Comparison of ENCODE assay signal across 15 cellular contexts in genomic region chr10:87826653-87827052, GRCh38. TPM values are rescaled to one million over a fixed set of nuclear protein-coding genes. Genes with fewer than 3 reads are reported as not detected.
DNase-seq lines count a peak whose midpoint lies in the region; ATAC-seq, FAIRE-seq and TF ChIP-seq lines count a peak whose summit lies in the region.
"Had no signal": no experiment of that assay in that cellular context is flagged by ENCODE, and none has a peak within 500 bp of the region (broad histone marks: within the 10 kb centered on the region; RNA-seq: fewer than 3 reads in every experiment).

No MANE protein-coding gene starts in this region.

- H3K4ac ChIP-seq in IMR-90 (ENCODE audit: low read depth, low read length): no peak overlapping the region

- H4K8ac ChIP-seq in IMR-90 (ENCODE audit: low read depth in 2 of 2, low read length in 2 of 2): no peak overlapping the region

- intact Hi-C loops in HepG2 (cut with micrococcal nuclease; ENCODE audit: unreplicated experiment): no loop called here
- intact Hi-C loops in right lobe of liver (cut with DNase I): no loop called here
- intact Hi-C loops in IMR-90 (cut with micrococcal nuclease): no loop called here
- intact Hi-C loops in Caco-2 (cut with micrococcal nuclease; ENCODE audit: unreplicated experiment): no loop called here

- in situ Hi-C loops in HepG2 (cut with HindIII; ENCODE audit: extremely low pct_ligation_motif_present, low pct_unique_long_range_greater_than_20kb): no loop called here
- in situ Hi-C loops in IMR-90 (cut with MboI; ENCODE audit: low sequenced_read_pairs): no loop called here

- H3K36me3 ChIP-seq in HepG2 (replicated peaks in 1 of 2; ENCODE audit: control insufficient read depth in 1 of 2, insufficient read depth in 2 of 2, low read length in 2 of 2): no peaks in the 10 kb centered on the region
- H3K36me3 ChIP-seq in right lobe of liver: no peaks in the 10 kb centered on the region
- H3K36me3 ChIP-seq in IMR-90 (ENCODE audit: control insufficient read depth, insufficient read depth, low read length): no peaks in the 10 kb centered on the region
- H3K36me3 ChIP-seq in Caco-2 (ENCODE audit: control insufficient read depth, insufficient read depth, low read length): no peaks in the 10 kb centered on the region

- no peaks in the 10 kb centered on the region for H3K79me2 ChIP-seq in HepG2 (ENCODE audit: insufficient read depth, low read length)

- H2AK5ac ChIP-seq in IMR-90 (ENCODE audit: low read depth, low read length): no peak overlapping the region

- no peak overlapping the region for H2AFZ ChIP-seq in HepG2 (ENCODE audit: low read length)
- no peak overlapping the region for H2AFZ ChIP-seq in IMR-90 (replicated peaks; ENCODE audit: low read length, poor library complexity)

- DNase-seq in HepG2 (ENCODE audit: low spot score) (no peak), right lobe of liver (no peak), IMR-90 (no peak), Caco-2 (no peak), middle frontal gyrus (ENCODE audit: extremely low spot score, low spot score) (no peak)
- no peak for DNase-seq in central memory CD8-positive, alpha-beta T cell (ENCODE audit: low spot score in 2 of 2)
- no peak for DNase-seq in activated CD4-positive, alpha-beta T cell treated with anti-CD3 and anti-CD28 coated beads, Interleukin-2, amount 50 U/mL, for 4 hours
- DNase-seq in activated CD4-positive, alpha-beta T cell treated with anti-CD3 and anti-CD28 coated beads, Interleukin-2, amount 10 ng/mL, durations not matched to agents 7 days and 5 days: no peak
- DNase-seq: C1 segment of cervical spinal cord, DMS79, GOT3, HCEC 1CT, HFFc6 had no signal

- H3K27ac ChIP-seq in HepG2 (ENCODE audit: extremely low read length, insufficient read depth, low read length) (no peak overlapping the region), right lobe of liver (no peak overlapping the region), IMR-90 (ENCODE audit: insufficient read depth, low read length) (no peak overlapping the region)

- no peaks in the 10 kb centered on the region for H3K9me1 ChIP-seq in IMR-90 (ENCODE audit: insufficient read depth, low read length)

- no peaks in the 10 kb centered on the region for H3K36me3 Mint-ChIP-seq in central memory CD8-positive, alpha-beta T cell (ENCODE audit: insufficient read depth)
- peaks cover 3% of the 10 kb centered on the region for H3K36me3 Mint-ChIP-seq in activated CD4-positive, alpha-beta T cell treated with anti-CD3 and anti-CD28 coated beads, Interleukin-2, amount 10 ng/mL, durations not matched to agents 7 days and 5 days (ENCODE audit: low read depth)
- no peaks in the 10 kb centered on the region for H3K36me3 Mint-ChIP-seq in Caco-2 (ENCODE audit: insufficient read depth, unreplicated experiment)

- H2BK120ac ChIP-seq in IMR-90 (ENCODE audit: low read depth, low read length): no peak overlapping the region

- no peak overlapping the region for H3K4me2 ChIP-seq in HepG2 (ENCODE audit: low read depth, low read length)
- H3K4me2 ChIP-seq in IMR-90 (ENCODE audit: low read depth, low read length): no peak overlapping the region

- no TSS peak for BruUV-seq in HepG2 (replicated peaks; lab: Mats Ljungman, UMichigan)
- no TSS peak for BruUV-seq in IMR-90 (replicated peaks; lab: Mats Ljungman, UMichigan)
- no TSS peak for BruUV-seq in Caco-2 (replicated peaks; lab: Mats Ljungman, UMichigan)

- H3K4me3 ChIP-seq in HepG2 (replicated peaks in 1 of 3; ENCODE audit: insufficient read depth in 1 of 3, low read depth in 2 of 3, low read length in 3 of 3): no peak overlapping the region
- H3K4me3 ChIP-seq in right lobe of liver: no peak overlapping the region
- H3K4me3 ChIP-seq in IMR-90 (ENCODE audit: insufficient read depth, low read depth, low read length): no peak overlapping the region
- no peak overlapping the region for H3K4me3 ChIP-seq in Caco-2 (ENCODE audit: low read depth, low read length)

- no peak overlapping the region for H3K4me3 Mint-ChIP-seq in central memory CD8-positive, alpha-beta T cell
- no peak overlapping the region for H3K4me3 Mint-ChIP-seq in activated CD4-positive, alpha-beta T cell treated with anti-CD3 and anti-CD28 coated beads, Interleukin-2, amount 10 ng/mL, durations not matched to agents 7 days and 5 days
- H3K4me3 Mint-ChIP-seq in Caco-2 (ENCODE audit: unreplicated experiment): no peak overlapping the region
- H3K4me3 Mint-ChIP-seq: B cell, HFFc6 had no signal

- H3K27ac Mint-ChIP-seq in central memory CD8-positive, alpha-beta T cell (ENCODE audit: low read depth): peak overlapping the region; percentile 57
- H3K27ac Mint-ChIP-seq in activated CD4-positive, alpha-beta T cell treated with anti-CD3 and anti-CD28 coated beads, Interleukin-2, amount 10 ng/mL, durations not matched to agents 7 days and 5 days: no peak overlapping the region
- no peak overlapping the region for H3K27ac Mint-ChIP-seq in Caco-2 (ENCODE audit: unreplicated experiment)
- H3K27ac Mint-ChIP-seq: B cell, HFFc6 had no signal

- no peak for FAIRE-seq in HepG2 (lab: Jason Lieb, UNC)
- FAIRE-seq: GM12891 had no signal

- no peak for ATAC-seq in HepG2
- no peak for ATAC-seq in right lobe of liver
- no peak for ATAC-seq in IMR-90 (ENCODE audit: low read depth)
- ATAC-seq in central memory CD8-positive, alpha-beta T cell (replicated peaks; ENCODE audit: extremely low read depth, poor library complexity, severe bottlenecking): no peak

- no peak overlapping the region for H3K56ac ChIP-seq in IMR-90 (ENCODE audit: extremely low read depth, insufficient read depth, low read length)

- no peaks in the 10 kb centered on the region for H3K79me1 ChIP-seq in IMR-90 (ENCODE audit: low read depth in 1 of 2, low read length in 2 of 2)

- H3K9ac ChIP-seq in HepG2 (ENCODE audit: insufficient read depth, low read depth, low read length) (no peak overlapping the region), IMR-90 (ENCODE audit: low read depth, low read length) (no peak overlapping the region)

- H3K23ac ChIP-seq in IMR-90 (ENCODE audit: low read depth, low read length): no peak overlapping the region

- no peak for TF ChIP-seq CTCF in HepG2 (CRISPR knock-in tag; IDR thresholded peaks at IDR 0.05)
- no peak for TF ChIP-seq CTCF in right lobe of liver (IDR thresholded peaks at IDR 0.05)
- no peak for TF ChIP-seq CTCF in IMR-90 (conservative IDR thresholded peaks at IDR 0.05; ENCODE audit: low read depth, low read length)
- TF ChIP-seq CTCF in Caco-2 (IDR thresholded peaks at IDR 0.05; ENCODE audit: insufficient read depth in 1 of 2, low read depth in 1 of 2, low read length in 1 of 2, severe bottlenecking in 1 of 2, unreplicated experiment in 1 of 2): no peak

- H4K20me1 ChIP-seq in HepG2 (ENCODE audit: insufficient read depth, low read length) (no peaks in the 10 kb centered on the region), IMR-90 (ENCODE audit: insufficient read depth, low read length) (no peaks in the 10 kb centered on the region)

- no peak overlapping the region for H4K91ac ChIP-seq in IMR-90 (ENCODE audit: insufficient read depth, low read depth, low read length)

- H3K4me1 ChIP-seq in HepG2 (ENCODE audit: insufficient read depth, low read length) (no peaks in the 10 kb centered on the region), right lobe of liver (no peaks in the 10 kb centered on the region), IMR-90 (ENCODE audit: control insufficient read depth, insufficient read depth, low read length) (no peaks in the 10 kb centered on the region), Caco-2 (peaks cover 5% of the 10 kb centered on the region; the same call in 1 of the 2 replicates)

- CTCF ChIA-PET in HepG2 (lab: Yijun Ruan, JAX; ENCODE audit: low intra/inter-chr PET ratio, low total read pairs) (no interaction called here), IMR-90 (lab: Yijun Ruan, JAX) (no interaction called here), Caco-2 (lab: Charles Lee) (no interaction called here)
- CTCF ChIA-PET in activated CD4-positive, alpha-beta T cell treated with anti-CD3 and anti-CD28 coated beads, Interleukin-2, amount 10 ng/mL, durations not matched to agents 7 days and 5 days (lab: Charles Lee): interaction anchor here (1.0 to 1.2 kb wide), 2 partner anchors 12 to 19 kb away, joined by 3 read pairs; no protein-coding TSS in a partner anchor

- no peaks in the 10 kb centered on the region for H3K9me3 Mint-ChIP-seq in central memory CD8-positive, alpha-beta T cell
- H3K9me3 Mint-ChIP-seq in activated CD4-positive, alpha-beta T cell treated with anti-CD3 and anti-CD28 coated beads, Interleukin-2, amount 10 ng/mL, durations not matched to agents 7 days and 5 days: no peaks in the 10 kb centered on the region
- no peaks in the 10 kb centered on the region for H3K9me3 Mint-ChIP-seq in Caco-2 (ENCODE audit: unreplicated experiment)
- H3K9me3 Mint-ChIP-seq: HFFc6 had no signal

- no peak for TF ChIP-seq EP300 in HepG2 (IDR thresholded peaks at IDR 0.05; ENCODE audit: low read depth in 2 of 2, low read length in 2 of 2)
- TF ChIP-seq EP300 in HepG2 (CRISPR knock-in tag; IDR thresholded peaks at IDR 0.05; ENCODE audit: borderline replicate concordance): no peak

- peaks cover 35% of the 10 kb centered on the region for H3K4me1 Mint-ChIP-seq in central memory CD8-positive, alpha-beta T cell
- H3K4me1 Mint-ChIP-seq in activated CD4-positive, alpha-beta T cell treated with anti-CD3 and anti-CD28 coated beads, Interleukin-2, amount 10 ng/mL, durations not matched to agents 7 days and 5 days: peaks cover 14% of the 10 kb centered on the region
- no peaks in the 10 kb centered on the region for H3K4me1 Mint-ChIP-seq in Caco-2 (ENCODE audit: low read depth, unreplicated experiment)
- H3K4me1 Mint-ChIP-seq: B cell had no signal

- POLR2A ChIA-PET in HepG2 (lab: Yijun Ruan, JAX) (no interaction called here), IMR-90 (lab: Charles Lee; ENCODE audit: unreplicated experiment) (no interaction called here), Caco-2 (lab: Charles Lee) (no interaction called here)
- POLR2A ChIA-PET in activated CD4-positive, alpha-beta T cell treated with anti-CD3 and anti-CD28 coated beads, Interleukin-2, amount 10 ng/mL, durations not matched to agents 7 days and 5 days (lab: Charles Lee): no interaction called here

- H2BK5ac ChIP-seq in IMR-90 (ENCODE audit: low read depth, low read length, poor library complexity, severe bottlenecking): no peak overlapping the region

- H3K9me3 ChIP-seq in HepG2 (ENCODE audit: low read length) (no peaks in the 10 kb centered on the region), right lobe of liver (no peaks in the 10 kb centered on the region), IMR-90 (ENCODE audit: control insufficient read depth, insufficient read depth, low read length) (no peaks in the 10 kb centered on the region), Caco-2 (no peaks in the 10 kb centered on the region)

- H2AK9ac ChIP-seq in IMR-90 (replicated peaks; ENCODE audit: low read depth, low read length, poor library complexity): no peak overlapping the region

- no peak overlapping the region for H2BK20ac ChIP-seq in IMR-90 (ENCODE audit: low read depth, low read length)

- H3K14ac ChIP-seq in IMR-90 (replicated peaks; ENCODE audit: low read depth, low read length): no peak overlapping the region

- H3K27me3 Mint-ChIP-seq in central memory CD8-positive, alpha-beta T cell: no peaks in the 10 kb centered on the region
- peaks cover 2% of the 10 kb centered on the region for H3K27me3 Mint-ChIP-seq in activated CD4-positive, alpha-beta T cell treated with anti-CD3 and anti-CD28 coated beads, Interleukin-2, amount 10 ng/mL, durations not matched to agents 7 days and 5 days
- H3K27me3 Mint-ChIP-seq in Caco-2 (ENCODE audit: insufficient read depth, unreplicated experiment): no peaks in the 10 kb centered on the region
- H3K27me3 Mint-ChIP-seq: B cell had no signal

- no peak overlapping the region for H2BK15ac ChIP-seq in IMR-90 (ENCODE audit: low read depth, low read length)

- H3K27me3 ChIP-seq in HepG2 (ENCODE audit: control insufficient read depth in 1 of 2, insufficient read depth in 2 of 2, low read length in 2 of 2): no peaks in the 10 kb centered on the region
- no peaks in the 10 kb centered on the region for H3K27me3 ChIP-seq in right lobe of liver
- H3K27me3 ChIP-seq in IMR-90 (ENCODE audit: control insufficient read depth, insufficient read depth, low read length): no peaks in the 10 kb centered on the region
- H3K27me3 ChIP-seq in Caco-2 (replicated peaks; ENCODE audit: control insufficient read depth, insufficient read depth, low read length): no peaks in the 10 kb centered on the region

- TF ChIP-seq RAD21 in HepG2 (CRISPR knock-in tag; IDR thresholded peaks at IDR 0.05) (no peak), IMR-90 (IDR thresholded peaks at IDR 0.05; ENCODE audit: low read length) (no peak)

- no peak overlapping the region for H3K18ac ChIP-seq in IMR-90 (ENCODE audit: low read depth, low read length)

- no peak overlapping the region for H4K5ac ChIP-seq in IMR-90 (ENCODE audit: low read depth, low read length)

- dilution Hi-C loops in IMR-90 (cut with HindIII; ENCODE audit: low sequenced_read_pairs, unreplicated experiment): no loop called here

- no peak for TF ChIP-seq POLR2A in HepG2 (IDR thresholded peaks at IDR 0.05; ENCODE audit: insufficient read depth in 1 of 2, low read depth in 2 of 2, low read length in 2 of 2)
- TF ChIP-seq POLR2A in right lobe of liver (IDR thresholded peaks at IDR 0.05): no peak
- TF ChIP-seq POLR2A in IMR-90 (IDR thresholded peaks at IDR 0.05; ENCODE audit: low read depth, low read length): no peak

RNA-seq across cellular contexts. Expression of gene ATAD1, which starts 8.6 kb away (rescaled TPM):
- total RNA-seq in HepG2 (2016; rRNA removed; fragmentation: Illumina TruSeq; extraction: Trizol) (23.2 and 28.2 TPM in 2 replicates), right lobe of liver (10 to 100 TPM; 17.4 to 24.2 (median 22.3) TPM), IMR-90 (2012; rRNA removed) (21.9 and 41.4 TPM in 2 replicates), Caco-2 (2022) (48.8 and 51.6 TPM in 2 replicates)
- 4.1 and 4.4 TPM in 2 replicates for total RNA-seq in HepG2 (2016; cell fraction: cytosol; rRNA removed; fragmentation: Illumina TruSeq; extraction: Trizol; ENCODE audit: low read depth)
- 20.5 and 28.2 TPM in 2 replicates for total RNA-seq in HepG2 (2016; cell fraction: insoluble cytoplasmic fraction; rRNA removed; fragmentation: Illumina TruSeq; extraction: Trizol)
- 9.8 and 11.6 TPM in 2 replicates for total RNA-seq in HepG2 (2016; cell fraction: membrane; rRNA removed; fragmentation: Illumina TruSeq; extraction: Trizol)
- total RNA-seq in HepG2 (2016; cell fraction: nucleus; rRNA removed; fragmentation: Illumina TruSeq; extraction: Trizol): 31.5 and 36.1 TPM in 2 replicates
- polyA plus RNA-seq in HepG2 (2011; rRNA removed) (13.2 and 14.9 TPM in 2 replicates), IMR-90 (2012; rRNA removed) (11.7 and 12.7 TPM in 2 replicates)
- polyA plus RNA-seq in HepG2 (2011; cell fraction: cytosol; rRNA removed): 5.7 and 10.9 TPM in 2 replicates
- polyA plus RNA-seq in HepG2 (2011; cell fraction: nucleus; rRNA removed): 9.2 and 13.6 TPM in 2 replicates
- polyA plus RNA-seq in HepG2 (2012): 28.9 and 35.5 TPM in 2 replicates
- 1.4 and 1.9 TPM in 2 replicates for polyA plus RNA-seq in HepG2 (2016; cell fraction: cytosol; fragmentation: Illumina TruSeq; extraction: Trizol; ENCODE audit: low read depth)
- 15.9 and 16.5 TPM in 2 replicates for polyA plus RNA-seq in HepG2 (2016; cell fraction: insoluble cytoplasmic fraction; fragmentation: Illumina TruSeq; extraction: Trizol; ENCODE audit: low read depth)
- 5.1 and 5.7 TPM in 2 replicates for polyA plus RNA-seq in HepG2 (2016; cell fraction: membrane; fragmentation: Illumina TruSeq; extraction: Trizol; ENCODE audit: low read depth)
- 35.9 and 37.6 TPM in 2 replicates for polyA plus RNA-seq in HepG2 (2016; cell fraction: nucleus; fragmentation: Illumina TruSeq; extraction: Trizol; ENCODE audit: insufficient read depth, low read depth)
- 8.2 and 36.0 TPM in 2 replicates for polyA minus RNA-seq in HepG2 (2011; rRNA and poly(A)+ RNA removed; ENCODE audit: low replicate concordance)
- polyA minus RNA-seq in HepG2 (2011; cell fraction: cytosol; rRNA and poly(A)+ RNA removed): 15.2 and 18.0 TPM in 2 replicates
- 45.7 and 51.8 TPM in 2 replicates for polyA minus RNA-seq in HepG2 (2011; cell fraction: nucleus; rRNA and poly(A)+ RNA removed)
- 1.2 and 1.5 TPM in 2 replicates for polyA plus RNA-seq in IMR-90 (2012; cell fraction: cytosol; rRNA removed)
- 0.53 and 6.8 TPM in 2 replicates for polyA plus RNA-seq in IMR-90 (2012; cell fraction: nucleus; rRNA removed; ENCODE audit: low replicate concordance)
- total RNA-seq in activated CD4-positive, alpha-beta T cell treated with anti-CD3 and anti-CD28 coated beads, Interleukin-2, amount 10 ng/mL, durations not matched to agents 7 days and 5 days: 10 to 100 TPM; 42.9 to 45.9 TPM

RNA-seq across cellular contexts. Expression of gene KLLN, which starts 36.7 kb away (rescaled TPM):
- total RNA-seq in HepG2 (2016; rRNA removed; fragmentation: Illumina TruSeq; extraction: Trizol) (0.39 and 0.44 TPM in 2 replicates), right lobe of liver (under 1 TPM in 5 of 6 experiments, not detected in 1; 0.24 to 0.53 (median 0.34) TPM), IMR-90 (2012; rRNA removed) (0.36 and 0.56 TPM in 2 replicates), Caco-2 (2022) (1.0 and 1.2 TPM in 2 replicates)
- 0.53 and 0.61 TPM in 2 replicates for total RNA-seq in HepG2 (2016; cell fraction: cytosol; rRNA removed; fragmentation: Illumina TruSeq; extraction: Trizol; ENCODE audit: low read depth)
- total RNA-seq in HepG2 (2016; cell fraction: insoluble cytoplasmic fraction; rRNA removed; fragmentation: Illumina TruSeq; extraction: Trizol): 0.45 and 0.46 TPM in 2 replicates
- total RNA-seq in HepG2 (2016; cell fraction: membrane; rRNA removed; fragmentation: Illumina TruSeq; extraction: Trizol): 0.68 and 0.76 TPM in 2 replicates
- total RNA-seq in HepG2 (2016; cell fraction: nucleus; rRNA removed; fragmentation: Illumina TruSeq; extraction: Trizol): 0.56 and 0.63 TPM in 2 replicates
- polyA plus RNA-seq in HepG2 (2011; rRNA removed) (0.08 and 0.12 TPM in 2 replicates), IMR-90 (2012; rRNA removed) (0.26 and 0.36 TPM in 2 replicates)
- polyA plus RNA-seq in HepG2 (2011; cell fraction: cytosol; rRNA removed): 0.12 and 0.14 TPM in 2 replicates
- polyA plus RNA-seq in HepG2 (2011; cell fraction: nucleus; rRNA removed): 0.19 and 0.23 TPM in 2 replicates
- polyA plus RNA-seq in HepG2 (2012): 0.15 and 0.34 TPM in 2 replicates
- polyA plus RNA-seq in HepG2 (2016; cell fraction: cytosol; fragmentation: Illumina TruSeq; extraction: Trizol; ENCODE audit: low read depth): 0.06 and 0.10 TPM in 2 replicates
- polyA plus RNA-seq in HepG2 (2016; cell fraction: insoluble cytoplasmic fraction; fragmentation: Illumina TruSeq; extraction: Trizol; ENCODE audit: low read depth): 0.38 and 0.51 TPM in 2 replicates
- 0.28 and 0.29 TPM in 2 replicates for polyA plus RNA-seq in HepG2 (2016; cell fraction: membrane; fragmentation: Illumina TruSeq; extraction: Trizol; ENCODE audit: low read depth)
- polyA plus RNA-seq in HepG2 (2016; cell fraction: nucleus; fragmentation: Illumina TruSeq; extraction: Trizol; ENCODE audit: insufficient read depth, low read depth): 0.27 TPM in 2 replicates
- polyA minus RNA-seq in HepG2 (2011; rRNA and poly(A)+ RNA removed; ENCODE audit: low replicate concordance): 0.64 and 3.7 TPM in 2 replicates
- polyA minus RNA-seq in HepG2 (2011; cell fraction: cytosol; rRNA and poly(A)+ RNA removed): 0.20 and 0.35 TPM in 2 replicates
- polyA minus RNA-seq in HepG2 (2011; cell fraction: nucleus; rRNA and poly(A)+ RNA removed): 0.75 and 1.0 TPM in 2 replicates
- polyA plus RNA-seq in IMR-90 (2012; cell fraction: cytosol; rRNA removed): 0.22 and 0.39 TPM in 2 replicates
- polyA plus RNA-seq in IMR-90 (2012; cell fraction: nucleus; rRNA removed; ENCODE audit: low replicate concordance): 0.11 and 0.18 TPM in 2 replicates
- total RNA-seq in activated CD4-positive, alpha-beta T cell treated with anti-CD3 and anti-CD28 coated beads, Interleukin-2, amount 10 ng/mL, durations not matched to agents 7 days and 5 days: 1 to 10 TPM; 1.1 to 1.3 TPM

RNA-seq across cellular contexts. Expression of gene PTEN, which starts 36.8 kb away (rescaled TPM):
- 53.4 and 61.3 TPM in 2 replicates for total RNA-seq in HepG2 (2016; rRNA removed; fragmentation: Illumina TruSeq; extraction: Trizol)
- total RNA-seq in HepG2 (2016; cell fraction: cytosol; rRNA removed; fragmentation: Illumina TruSeq; extraction: Trizol; ENCODE audit: low read depth): 82.4 and 88.0 TPM in 2 replicates
- total RNA-seq in HepG2 (2016; cell fraction: insoluble cytoplasmic fraction; rRNA removed; fragmentation: Illumina TruSeq; extraction: Trizol): 47.2 and 66.2 TPM in 2 replicates
- 81.1 and 107 TPM in 2 replicates for total RNA-seq in HepG2 (2016; cell fraction: membrane; rRNA removed; fragmentation: Illumina TruSeq; extraction: Trizol)
- 127 and 136 TPM in 2 replicates for total RNA-seq in HepG2 (2016; cell fraction: nucleus; rRNA removed; fragmentation: Illumina TruSeq; extraction: Trizol)
- polyA plus RNA-seq in HepG2 (2011; rRNA removed): 21.4 and 30.3 TPM in 2 replicates
- 7.0 and 9.2 TPM in 2 replicates for polyA plus RNA-seq in HepG2 (2011; cell fraction: cytosol; rRNA removed)
- 16.9 and 17.8 TPM in 2 replicates for polyA plus RNA-seq in HepG2 (2011; cell fraction: nucleus; rRNA removed)
- polyA plus RNA-seq in HepG2 (2012): 34.8 and 38.6 TPM in 2 replicates
- 34.1 and 35.2 TPM in 2 replicates for polyA plus RNA-seq in HepG2 (2016; cell fraction: cytosol; fragmentation: Illumina TruSeq; extraction: Trizol; ENCODE audit: low read depth)
- 41.9 and 43.9 TPM in 2 replicates for polyA plus RNA-seq in HepG2 (2016; cell fraction: insoluble cytoplasmic fraction; fragmentation: Illumina TruSeq; extraction: Trizol; ENCODE audit: low read depth)
- 60.0 and 64.3 TPM in 2 replicates for polyA plus RNA-seq in HepG2 (2016; cell fraction: membrane; fragmentation: Illumina TruSeq; extraction: Trizol; ENCODE audit: low read depth)
- polyA plus RNA-seq in HepG2 (2016; cell fraction: nucleus; fragmentation: Illumina TruSeq; extraction: Trizol; ENCODE audit: insufficient read depth, low read depth): 62.6 and 63.9 TPM in 2 replicates
- polyA minus RNA-seq in HepG2 (2011; rRNA and poly(A)+ RNA removed; ENCODE audit: low replicate concordance): 18.6 and 85.7 TPM in 2 replicates
- 43.6 and 59.8 TPM in 2 replicates for polyA minus RNA-seq in HepG2 (2011; cell fraction: cytosol; rRNA and poly(A)+ RNA removed)
- 255 and 302 TPM in 2 replicates for polyA minus RNA-seq in HepG2 (2011; cell fraction: nucleus; rRNA and poly(A)+ RNA removed)
- 10 to 100 TPM; 37.5 to 73.7 (median 50.4) TPM for total RNA-seq in right lobe of liver
- total RNA-seq in IMR-90 (2012; rRNA removed): 38.9 and 88.0 TPM in 2 replicates
- 12.0 and 14.5 TPM in 2 replicates for polyA plus RNA-seq in IMR-90 (2012; rRNA removed)
- 2.1 and 2.9 TPM in 2 replicates for polyA plus RNA-seq in IMR-90 (2012; cell fraction: cytosol; rRNA removed)
- 2.0 and 15.2 TPM in 2 replicates for polyA plus RNA-seq in IMR-90 (2012; cell fraction: nucleus; rRNA removed; ENCODE audit: low replicate concordance)
- 10 to 100 TPM; 91.3 to 93.9 TPM for total RNA-seq in activated CD4-positive, alpha-beta T cell treated with anti-CD3 and anti-CD28 coated beads, Interleukin-2, amount 10 ng/mL, durations not matched to agents 7 days and 5 days
- 56.3 and 57.1 TPM in 2 replicates for total RNA-seq in Caco-2 (2022)
